ENCODE assay signal across 1 cellular context in the genomic region with DNA sequence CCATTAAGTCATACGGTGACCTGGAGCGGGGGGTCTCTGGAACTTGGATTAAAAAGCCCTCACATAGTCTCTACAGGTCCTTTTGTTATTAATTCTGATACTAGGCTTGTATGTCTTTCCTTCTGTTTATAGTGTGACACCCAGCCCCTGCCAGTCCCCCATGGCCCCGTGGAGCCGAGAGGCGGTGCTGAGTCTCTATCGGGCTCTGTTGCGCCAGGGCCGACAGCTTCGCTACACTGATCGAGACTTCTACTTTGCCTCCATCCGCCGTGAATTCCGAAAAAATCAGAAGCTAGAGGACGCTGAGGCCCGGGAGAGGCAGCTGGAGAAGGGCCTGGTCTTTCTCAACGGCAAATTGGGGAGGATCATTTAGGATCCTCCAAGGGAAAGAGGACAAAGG.
TF ChIP-seq lines count a peak whose summit lies in the region.

No MANE protein-coding gene starts in this region.

TF ChIP-seq in GM12878, 131 proteins besides CTCF, POLR2A, EP300 and RAD21:
- TF ChIP-seq CBFB (IDR thresholded peaks at IDR 0.05; ENCODE audit: low read depth) (no peak), KLF5 (IDR thresholded peaks at IDR 0.05; ENCODE audit: partially characterized antibody) (no peak), POU2F2 (IDR thresholded peaks at IDR 0.05; ENCODE audit: borderline replicate concordance, low read depth, low read length) (no peak), NR2C1 (IDR thresholded peaks at IDR 0.05) (no peak), BACH1 (IDR thresholded peaks at IDR 0.05; ENCODE audit: borderline replicate concordance) (no peak), CEBPB (IDR thresholded peaks at IDR 0.05; ENCODE audit: borderline replicate concordance in 1 of 2, low read depth in 2 of 2, low read length in 2 of 2) (no peak), NFYA (IDR thresholded peaks at IDR 0.05; ENCODE audit: borderline replicate concordance, low read depth, low read length) (no peak), BMI1 (IDR thresholded peaks at IDR 0.05; ENCODE audit: borderline replicate concordance) (no peak), NR2C2 (IDR thresholded peaks at IDR 0.05; ENCODE audit: borderline replicate concordance, control insufficient read depth, insufficient read length, low read depth) (no peak), POLR2AphosphoS2 (IDR thresholded peaks at IDR 0.05; ENCODE audit: low read depth, low read length) (no peak), CREM (IDR thresholded peaks at IDR 0.05; ENCODE audit: low read depth) (no peak), ATF7 (IDR thresholded peaks at IDR 0.05; ENCODE audit: low read depth) (no peak), SMARCA5 (IDR thresholded peaks at IDR 0.05) (no peak), SRF (IDR thresholded peaks at IDR 0.05; ENCODE audit: low read depth in 2 of 2, low read length in 2 of 2) (no peak)
- TF ChIP-seq, protein P1, sequence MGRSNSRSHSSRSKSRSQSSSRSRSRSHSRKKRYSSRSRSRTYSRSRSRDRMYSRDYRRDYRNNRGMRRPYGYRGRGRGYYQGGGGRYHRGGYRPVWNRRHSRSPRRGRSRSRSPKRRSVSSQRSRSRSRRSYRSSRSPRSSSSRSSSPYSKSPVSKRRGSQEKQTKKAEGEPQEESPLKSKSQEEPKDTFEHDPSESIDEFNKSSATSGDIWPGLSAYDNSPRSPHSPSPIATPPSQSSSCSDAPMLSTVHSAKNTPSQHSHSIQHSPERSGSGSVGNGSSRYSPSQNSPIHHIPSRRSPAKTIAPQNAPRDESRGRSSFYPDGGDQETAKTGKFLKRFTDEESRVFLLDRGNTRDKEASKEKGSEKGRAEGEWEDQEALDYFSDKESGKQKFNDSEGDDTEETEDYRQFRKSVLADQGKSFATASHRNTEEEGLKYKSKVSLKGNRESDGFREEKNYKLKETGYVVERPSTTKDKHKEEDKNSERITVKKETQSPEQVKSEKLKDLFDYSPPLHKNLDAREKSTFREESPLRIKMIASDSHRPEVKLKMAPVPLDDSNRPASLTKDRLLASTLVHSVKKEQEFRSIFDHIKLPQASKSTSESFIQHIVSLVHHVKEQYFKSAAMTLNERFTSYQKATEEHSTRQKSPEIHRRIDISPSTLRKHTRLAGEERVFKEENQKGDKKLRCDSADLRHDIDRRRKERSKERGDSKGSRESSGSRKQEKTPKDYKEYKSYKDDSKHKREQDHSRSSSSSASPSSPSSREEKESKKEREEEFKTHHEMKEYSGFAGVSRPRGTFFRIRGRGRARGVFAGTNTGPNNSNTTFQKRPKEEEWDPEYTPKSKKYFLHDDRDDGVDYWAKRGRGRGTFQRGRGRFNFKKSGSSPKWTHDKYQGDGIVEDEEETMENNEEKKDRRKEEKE (IDR thresholded peaks at IDR 0.05), result no peak
- TF ChIP-seq, protein P2, sequence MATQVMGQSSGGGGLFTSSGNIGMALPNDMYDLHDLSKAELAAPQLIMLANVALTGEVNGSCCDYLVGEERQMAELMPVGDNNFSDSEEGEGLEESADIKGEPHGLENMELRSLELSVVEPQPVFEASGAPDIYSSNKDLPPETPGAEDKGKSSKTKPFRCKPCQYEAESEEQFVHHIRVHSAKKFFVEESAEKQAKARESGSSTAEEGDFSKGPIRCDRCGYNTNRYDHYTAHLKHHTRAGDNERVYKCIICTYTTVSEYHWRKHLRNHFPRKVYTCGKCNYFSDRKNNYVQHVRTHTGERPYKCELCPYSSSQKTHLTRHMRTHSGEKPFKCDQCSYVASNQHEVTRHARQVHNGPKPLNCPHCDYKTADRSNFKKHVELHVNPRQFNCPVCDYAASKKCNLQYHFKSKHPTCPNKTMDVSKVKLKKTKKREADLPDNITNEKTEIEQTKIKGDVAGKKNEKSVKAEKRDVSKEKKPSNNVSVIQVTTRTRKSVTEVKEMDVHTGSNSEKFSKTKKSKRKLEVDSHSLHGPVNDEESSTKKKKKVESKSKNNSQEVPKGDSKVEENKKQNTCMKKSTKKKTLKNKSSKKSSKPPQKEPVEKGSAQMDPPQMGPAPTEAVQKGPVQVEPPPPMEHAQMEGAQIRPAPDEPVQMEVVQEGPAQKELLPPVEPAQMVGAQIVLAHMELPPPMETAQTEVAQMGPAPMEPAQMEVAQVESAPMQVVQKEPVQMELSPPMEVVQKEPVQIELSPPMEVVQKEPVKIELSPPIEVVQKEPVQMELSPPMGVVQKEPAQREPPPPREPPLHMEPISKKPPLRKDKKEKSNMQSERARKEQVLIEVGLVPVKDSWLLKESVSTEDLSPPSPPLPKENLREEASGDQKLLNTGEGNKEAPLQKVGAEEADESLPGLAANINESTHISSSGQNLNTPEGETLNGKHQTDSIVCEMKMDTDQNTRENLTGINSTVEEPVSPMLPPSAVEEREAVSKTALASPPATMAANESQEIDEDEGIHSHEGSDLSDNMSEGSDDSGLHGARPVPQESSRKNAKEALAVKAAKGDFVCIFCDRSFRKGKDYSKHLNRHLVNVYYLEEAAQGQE (IDR thresholded peaks at IDR 0.05; ENCODE audit: low read depth, low read length), result no peak
- TF ChIP-seq, protein P3, sequence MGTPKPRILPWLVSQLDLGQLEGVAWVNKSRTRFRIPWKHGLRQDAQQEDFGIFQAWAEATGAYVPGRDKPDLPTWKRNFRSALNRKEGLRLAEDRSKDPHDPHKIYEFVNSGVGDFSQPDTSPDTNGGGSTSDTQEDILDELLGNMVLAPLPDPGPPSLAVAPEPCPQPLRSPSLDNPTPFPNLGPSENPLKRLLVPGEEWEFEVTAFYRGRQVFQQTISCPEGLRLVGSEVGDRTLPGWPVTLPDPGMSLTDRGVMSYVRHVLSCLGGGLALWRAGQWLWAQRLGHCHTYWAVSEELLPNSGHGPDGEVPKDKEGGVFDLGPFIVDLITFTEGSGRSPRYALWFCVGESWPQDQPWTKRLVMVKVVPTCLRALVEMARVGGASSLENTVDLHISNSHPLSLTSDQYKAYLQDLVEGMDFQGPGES (IDR thresholded peaks at IDR 0.05), result no peak
- TF ChIP-seq, protein P4, sequence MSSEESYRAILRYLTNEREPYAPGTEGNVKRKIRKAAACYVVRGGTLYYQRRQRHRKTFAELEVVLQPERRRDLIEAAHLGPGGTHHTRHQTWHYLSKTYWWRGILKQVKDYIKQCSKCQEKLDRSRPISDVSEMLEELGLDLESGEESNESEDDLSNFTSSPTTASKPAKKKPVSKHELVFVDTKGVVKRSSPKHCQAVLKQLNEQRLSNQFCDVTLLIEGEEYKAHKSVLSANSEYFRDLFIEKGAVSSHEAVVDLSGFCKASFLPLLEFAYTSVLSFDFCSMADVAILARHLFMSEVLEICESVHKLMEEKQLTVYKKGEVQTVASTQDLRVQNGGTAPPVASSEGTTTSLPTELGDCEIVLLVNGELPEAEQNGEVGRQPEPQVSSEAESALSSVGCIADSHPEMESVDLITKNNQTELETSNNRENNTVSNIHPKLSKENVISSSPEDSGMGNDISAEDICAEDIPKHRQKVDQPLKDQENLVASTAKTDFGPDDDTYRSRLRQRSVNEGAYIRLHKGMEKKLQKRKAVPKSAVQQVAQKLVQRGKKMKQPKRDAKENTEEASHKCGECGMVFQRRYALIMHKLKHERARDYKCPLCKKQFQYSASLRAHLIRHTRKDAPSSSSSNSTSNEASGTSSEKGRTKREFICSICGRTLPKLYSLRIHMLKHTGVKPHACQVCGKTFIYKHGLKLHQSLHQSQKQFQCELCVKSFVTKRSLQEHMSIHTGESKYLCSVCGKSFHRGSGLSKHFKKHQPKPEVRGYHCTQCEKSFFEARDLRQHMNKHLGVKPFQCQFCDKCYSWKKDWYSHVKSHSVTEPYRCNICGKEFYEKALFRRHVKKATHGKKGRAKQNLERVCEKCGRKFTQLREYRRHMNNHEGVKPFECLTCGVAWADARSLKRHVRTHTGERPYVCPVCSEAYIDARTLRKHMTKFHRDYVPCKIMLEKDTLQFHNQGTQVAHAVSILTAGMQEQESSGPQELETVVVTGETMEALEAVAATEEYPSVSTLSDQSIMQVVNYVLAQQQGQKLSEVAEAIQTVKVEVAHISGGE (CRISPR knock-in tag; IDR thresholded peaks at IDR 0.05), result no peak
- TF ChIP-seq, protein P5, sequence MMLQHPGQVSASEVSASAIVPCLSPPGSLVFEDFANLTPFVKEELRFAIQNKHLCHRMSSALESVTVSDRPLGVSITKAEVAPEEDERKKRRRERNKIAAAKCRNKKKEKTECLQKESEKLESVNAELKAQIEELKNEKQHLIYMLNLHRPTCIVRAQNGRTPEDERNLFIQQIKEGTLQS (IDR thresholded peaks at IDR 0.05; ENCODE audit: borderline replicate concordance, extremely low read depth, low read depth, low read length), result no peak
